9 cellular contexts compared by ENCODE assay signal in genomic region chrX:150482537-150483217, GRCh38.
DNase-seq lines count a peak whose midpoint lies in the region; ATAC-seq and TF ChIP-seq lines count a peak whose summit lies in the region.
"Had no signal": no experiment of that assay in that cellular context is flagged by ENCODE, and none has a peak within 500 bp of the region (broad histone marks: within the 10 kb centered on the region; RNA-seq: fewer than 3 reads in every experiment).

No MANE protein-coding gene starts in this region.

- no peaks in the 10 kb centered on the region for H3K9me3 ChIP-seq in esophagus squamous epithelium

- no peaks in the 10 kb centered on the region for H3K4me1 ChIP-seq in esophagus squamous epithelium

- no peak overlapping the region for H3K4me3 ChIP-seq in epithelial cell of proximal tubule (ENCODE audit: low read depth, low read length)
- H3K4me3 ChIP-seq in esophagus squamous epithelium = no peak overlapping the region
- H3K4me3 ChIP-seq: lung had no signal

- no peaks in the 10 kb centered on the region for H3K27me3 ChIP-seq in esophagus squamous epithelium

- intact Hi-C loops in esophagus squamous epithelium (cut with DNase I) = no loop called here

- H3K36me3 ChIP-seq in esophagus squamous epithelium = no peaks in the 10 kb centered on the region

- in situ Hi-C loops in GM13976 (cut with MboI; ENCODE audit: low sequenced_read_pairs, unreplicated experiment) = loop anchor here (25.0 kb wide), 1 partner anchor 520 kb away; no protein-coding TSS in a partner anchor

- TF ChIP-seq POLR2A in esophagus squamous epithelium (IDR thresholded peaks at IDR 0.05) = no peak

- no peak overlapping the region for H3K27ac ChIP-seq in esophagus squamous epithelium

- peak; percentile 69 for ATAC-seq in GM18511 (IDR thresholded peaks at IDR 0.05; ENCODE audit: unreplicated experiment)
- ATAC-seq in HG02870 (IDR thresholded peaks at IDR 0.05; ENCODE audit: unreplicated experiment) = peak; percentile 81
- ATAC-seq in HG03571 (IDR thresholded peaks at IDR 0.05; ENCODE audit: unreplicated experiment) = no peak

- WGBS in esophagus squamous epithelium, 2 donors = 20 to 36% methylated on average over 1 to 6 of the region's 6 CpGs

- DNase-seq in SW480 (ENCODE audit: low spot score) (peak; percentile 73), epithelial cell of proximal tubule (ENCODE audit: low read depth) (peak; percentile 59), esophagus squamous epithelium (lab: John Stamatoyannopoulos, UW) (no peak), GM13976 (ENCODE audit: low spot score) (no peak)
- peak; percentile 2 for DNase-seq in stimulated activated CD8-positive, alpha-beta memory T cell treated with anti-CD3 and anti-CD28 coated beads, Interleukin-15, amount 100 ng/mL, for 1 hour (ENCODE audit: low read depth)

- TF ChIP-seq CTCF in epithelial cell of proximal tubule (conservative IDR thresholded peaks at IDR 0.05; ENCODE audit: low read depth, low read length) = no peak
- TF ChIP-seq CTCF in esophagus squamous epithelium (IDR thresholded peaks at IDR 0.05) = no peak
- no peak for TF ChIP-seq CTCF in GM13976 (IDR thresholded peaks at IDR 0.05; ENCODE audit: borderline replicate concordance, control extremely low read depth, extremely low read depth, insufficient read depth, missing control alignments)

Comparison
In these comparisons a context has a peak if more than half of its experiments do, and no peak if none do; other contexts are left out.
1. DNase-seq: peak in SW480 (single experiment), epithelial cell of proximal tubule (single experiment) and stimulated activated CD8-positive, alpha-beta memory T cell treated with anti-CD3 and anti-CD28 coated beads, Interleukin-15, amount 100 ng/mL, for 1 hour (single experiment); none in esophagus squamous epithelium (single experiment) and GM13976 (single experiment).